19 cellular contexts compared by ENCODE assay signal in genomic region chr1:56148466-56149193, GRCh38.
DNase-seq lines count a peak whose midpoint lies in the region; ATAC-seq, FAIRE-seq and TF ChIP-seq lines count a peak whose summit lies in the region.
"Had no signal": no experiment of that assay in that cellular context is flagged by ENCODE, and none has a peak within 500 bp of the region (broad histone marks: within the 10 kb centered on the region; RNA-seq: fewer than 3 reads in every experiment).

No MANE protein-coding gene starts in this region.

- H3K4me2 ChIP-seq in hepatocyte: no peak overlapping the region

- CTCF ChIA-PET in Panc1 (lab: Charles Lee): no interaction called here

- POLR2A ChIA-PET in Panc1 (lab: Charles Lee): no interaction called here

- no peak for FAIRE-seq in pancreas (lab: Jason Lieb, UNC)
- FAIRE-seq: GM12891 had no signal

- H3K27ac ChIP-seq in Panc1 (ENCODE audit: low read length) (no peak overlapping the region), hepatocyte (no peak overlapping the region), pancreas (no peak overlapping the region)
- H3K27ac ChIP-seq: parathyroid adenoma had no signal

- H3K4me1 ChIP-seq in Panc1 (ENCODE audit: control insufficient read depth, insufficient read depth, low read length) (no peaks in the 10 kb centered on the region), hepatocyte (ENCODE audit: insufficient read depth) (peaks cover 5% of the 10 kb centered on the region), pancreas (no peaks in the 10 kb centered on the region)
- H3K4me1 ChIP-seq: parathyroid adenoma had no signal

- no peaks in the 10 kb centered on the region; the same call in 1 of the 2 replicates for H3K27me3 ChIP-seq in Panc1 (ENCODE audit: control insufficient read depth, insufficient read depth, low read length)
- no peaks in the 10 kb centered on the region for H3K27me3 ChIP-seq in hepatocyte
- no peaks in the 10 kb centered on the region for H3K27me3 ChIP-seq in pancreas
- H3K27me3 ChIP-seq: esophagus muscularis mucosa had no signal

- no peaks in the 10 kb centered on the region for H3K9me2 ChIP-seq in hepatocyte (replicated peaks; ENCODE audit: insufficient read depth)

- intact Hi-C loops in Panc1 (cut with micrococcal nuclease; ENCODE audit: unreplicated experiment) (no loop called here), pancreas (cut with DNase I) (no loop called here)

- no peak overlapping the region for H2AFZ ChIP-seq in hepatocyte
- H2AFZ ChIP-seq: parathyroid adenoma had no signal

- DNase-seq in A172 (ENCODE audit: low spot score) (peak; percentile 4), GM12864 (ENCODE audit: low read depth) (no peak), Panc1 (ENCODE audit: low read depth, low spot score) (no peak), hepatocyte (ENCODE audit: low spot score) (no peak), pancreas (no peak), cerebellum (ENCODE audit: low spot score) (no peak), anterior cingulate cortex (lab: John Stamatoyannopoulos, UW) (no peak)
- DNase-seq: activated naive CD8-positive, alpha-beta T cell treated with anti-CD3 and anti-CD28 coated beads for 36 hours; head of caudate nucleus; naive B cell; NCI-H1694; NCI-H2227 treated with DMSO at 0.1 percent for 48 hours; SHP77; stimulated activated naive CD8-positive, alpha-beta T cell treated with anti-CD3 and anti-CD28 coated beads, Interleukin-15, amount 100 ng/mL, for 72 hours had no signal

- WGBS in hepatocyte (ENCODE audit: low lambda C conversion rate, missing lambda C conversion rate): 70% methylated on average over 5 of the region's 5 CpGs
- WGBS in pancreas, 2 donors: 76 to 80% methylated on average over 5 of the region's 5 CpGs

- H3K9me3 ChIP-seq in Panc1 (ENCODE audit: control insufficient read depth, insufficient read depth, low read depth, low read length): no peaks in the 10 kb centered on the region
- H3K9me3 ChIP-seq in hepatocyte (ENCODE audit: low read depth): no peaks in the 10 kb centered on the region
- no peaks in the 10 kb centered on the region for H3K9me3 ChIP-seq in pancreas
- H3K9me3 ChIP-seq: esophagus muscularis mucosa had no signal

- no peaks in the 10 kb centered on the region for H4K20me1 ChIP-seq in hepatocyte (ENCODE audit: insufficient read depth, poor library complexity, severe bottlenecking)

- no peaks in the 10 kb centered on the region for H3K36me3 ChIP-seq in Panc1 (ENCODE audit: control insufficient read depth, insufficient read depth, low read length)
- no peaks in the 10 kb centered on the region for H3K36me3 ChIP-seq in hepatocyte (replicated peaks; ENCODE audit: insufficient read depth, low read depth)
- no peaks in the 10 kb centered on the region for H3K36me3 ChIP-seq in pancreas
- H3K36me3 ChIP-seq: esophagus muscularis mucosa had no signal

- ATAC-seq in Panc1 (no peak), HG03095 (IDR thresholded peaks at IDR 0.05; ENCODE audit: unreplicated experiment) (no peak), pancreas (no peak)
- ATAC-seq: activated CD4-positive, CD25-positive, alpha-beta regulatory T cell treated with anti-CD3 and anti-CD28 coated beads, Interleukin-2, amount 50 U/mL, for 24 hours; stimulated activated naive CD8-positive, alpha-beta T cell treated with anti-CD3 and anti-CD28 coated beads, Interleukin-15, amount 100 ng/mL, for 72 hours had no signal

- H3K4me3 ChIP-seq in GM12864 (ENCODE audit: low read depth, low read length): no peak overlapping the region
- no peak overlapping the region for H3K4me3 ChIP-seq in Panc1 (ENCODE audit: low read depth in 2 of 2, low read length in 2 of 2)
- no peak overlapping the region for H3K4me3 ChIP-seq in hepatocyte
- H3K4me3 ChIP-seq in pancreas: no peak overlapping the region
- H3K4me3 ChIP-seq: esophagus muscularis mucosa had no signal

- BruUV-seq in Panc1 (replicated peaks; lab: Mats Ljungman, UMichigan): no TSS peak

- H3K79me2 ChIP-seq in hepatocyte: no peaks in the 10 kb centered on the region
- H3K79me2 ChIP-seq: parathyroid adenoma had no signal

- in situ Hi-C loops in Panc1 (cut with HindIII; ENCODE audit: low pct_unique_long_range_greater_than_20kb, low sequenced_read_pairs): no loop called here

- TF ChIP-seq CTCF in GM12864 (IDR thresholded peaks at IDR 0.05; ENCODE audit: low read depth, low read length, missing control alignments) (peak; percentile 4), Panc1 (IDR thresholded peaks at IDR 0.05) (peak; percentile 20; the same call in 1 of the 2 replicates), hepatocyte (IDR thresholded peaks at IDR 0.05; ENCODE audit: poor library complexity) (peak; percentile 24), pancreas (IDR thresholded peaks at IDR 0.05) (no peak)

Comparison
In these comparisons a context has a peak if more than half of its experiments do, and no peak if none do; other contexts are left out.
1. CTCF ChIP-seq: peak in GM12864 (single experiment), Panc1 (single experiment) and hepatocyte (single experiment); none in pancreas (0 of 4).